Comparison of ENCODE assay signal across 8 cellular contexts in the genomic region with DNA sequence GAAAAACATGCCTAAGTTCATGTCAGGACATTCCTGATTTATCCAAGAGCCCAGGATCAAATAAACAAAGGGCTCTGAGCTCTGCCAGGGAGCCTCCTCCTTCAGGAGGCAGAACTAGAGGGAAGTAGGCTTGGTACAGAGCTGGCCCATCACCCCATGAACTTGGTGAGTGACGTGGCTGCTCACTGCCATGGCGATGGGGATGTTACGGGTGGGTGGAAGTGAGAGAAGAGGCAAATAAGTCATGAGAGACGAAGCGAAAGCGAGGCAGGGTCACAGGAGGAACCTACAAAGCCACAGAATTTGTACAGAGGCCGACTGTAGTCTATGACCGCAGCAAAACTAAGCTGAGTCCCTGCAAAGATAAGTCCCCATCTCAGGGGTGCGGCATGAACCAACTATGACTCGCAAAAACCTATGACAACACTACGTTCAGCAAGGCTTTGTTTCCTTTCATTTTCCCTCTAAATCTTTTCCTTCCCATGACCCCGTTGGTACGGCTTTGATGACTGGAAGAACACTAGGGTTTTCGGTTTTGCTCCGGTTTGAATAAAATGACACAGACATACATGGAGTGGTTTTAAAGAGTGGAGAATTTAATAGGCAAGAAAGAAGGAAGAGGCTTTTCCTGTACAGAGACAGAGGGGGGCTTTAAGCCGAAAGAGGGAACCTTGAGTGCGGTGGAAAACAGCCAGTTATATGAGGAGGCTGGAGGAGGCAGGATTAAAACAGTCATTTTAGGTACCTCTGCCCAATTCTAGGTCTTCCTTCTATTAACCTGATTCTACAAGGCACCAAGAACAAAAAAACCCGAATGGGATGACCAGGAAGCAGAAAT.
DNase-seq lines count a peak whose midpoint lies in the region; ATAC-seq, FAIRE-seq and TF ChIP-seq lines count a peak whose summit lies in the region.

No MANE protein-coding gene starts in this region.

- TSS peak; percentile 78 for BruUV-seq in HepG2 (replicated peaks; lab: Mats Ljungman, UMichigan)

- no peak for TF ChIP-seq CTCF in HepG2 (CRISPR knock-in tag; IDR thresholded peaks at IDR 0.05)

- ATAC-seq in HG03045 (IDR thresholded peaks at IDR 0.05; ENCODE audit: unreplicated experiment) (peak; percentile 64), HepG2 (peak; percentile 6; the same call in 2 of the 3 replicates)

- peak overlapping the region; percentile 100 for H3K27ac ChIP-seq in angular gyrus (ENCODE audit: low read depth, low read length)
- peak overlapping the region; percentile 94 for H3K27ac ChIP-seq in HepG2 (ENCODE audit: extremely low read length, insufficient read depth, low read length)

- intact Hi-C loops in HepG2 (cut with micrococcal nuclease; ENCODE audit: unreplicated experiment), result no loop called here

- CTCF ChIA-PET in HepG2 (lab: Yijun Ruan, JAX; ENCODE audit: low intra/inter-chr PET ratio, low total read pairs), result no interaction called here

- peak; percentile 10 for DNase-seq in HepG2 (ENCODE audit: low spot score)
- peak; percentile 71 for DNase-seq in stimulated activated CD8-positive, alpha-beta memory T cell treated with anti-CD3 and anti-CD28 coated beads, Interleukin-12 subunit alpha, Interleukin-12 subunit beta, amount 100 ng/mL, for 4 hours (ENCODE audit: low read depth)
- no peak for DNase-seq in NCI-H2171 treated with DMSO at 0.1 percent for 48 hours (lab: John Stamatoyannopoulos, UW)
- no peak for DNase-seq in amniotic stem cell (lab: John Stamatoyannopoulos, UW)

- peak overlapping the region; percentile 91 for H3K4me2 ChIP-seq in HepG2 (ENCODE audit: low read depth, low read length)

- H3K4me1 ChIP-seq in HepG2 (ENCODE audit: insufficient read depth, low read length), result peaks cover 65% of the 10 kb centered on the region

- peak overlapping the region; percentile 80 for H3K9ac ChIP-seq in HepG2 (ENCODE audit: insufficient read depth, low read depth, low read length)

- peak overlapping the region; percentile 58 to 77 (median 73) for H3K4me3 ChIP-seq in HepG2 (replicated peaks in 1 of 3; ENCODE audit: insufficient read depth in 1 of 3, low read depth in 2 of 3, low read length in 3 of 3)

- peaks cover 0 to 3% of the 10 kb centered on the region in 2 experiments; a peak in 3 of 5 replicates for H3K36me3 ChIP-seq in HepG2 (replicated peaks in 1 of 2; ENCODE audit: control insufficient read depth in 1 of 2, insufficient read depth in 2 of 2, low read length in 2 of 2)

- POLR2A ChIA-PET in HepG2 (lab: Yijun Ruan, JAX), result interaction anchor here (0.7 to 2.8 kb wide), 8 partner anchors 10 to 138 kb away, joined by 3 to 14 read pairs (median 7); no protein-coding TSS in a partner anchor

- no peaks in the 10 kb centered on the region for H4K20me1 ChIP-seq in HepG2 (ENCODE audit: insufficient read depth, low read length)

- peaks cover 80% of the 10 kb centered on the region for H3K4me1 Mint-ChIP-seq in T-helper 1 cell treated with Interleukin-12 subunit alpha and Interleukin-12 subunit beta and Interleukin-4 antibody, amounts not matched to agents 30 μg/mL and 1 μg/mL, for 36 hours (ENCODE audit: low read depth)

- no peaks in the 10 kb centered on the region for H3K9me3 ChIP-seq in HepG2 (ENCODE audit: low read length)

- in situ Hi-C loops in HepG2 (cut with HindIII; ENCODE audit: extremely low pct_ligation_motif_present, low pct_unique_long_range_greater_than_20kb), result loop anchor here (5.0 kb wide), 2 partner anchors 41 to 141 kb away; no protein-coding TSS in a partner anchor

- TF ChIP-seq POLR2A in GM18526 (IDR thresholded peaks at IDR 0.05; ENCODE audit: extremely low read depth, insufficient read length) (peak; percentile 50), HepG2 (IDR thresholded peaks at IDR 0.05; ENCODE audit: insufficient read depth in 1 of 2, low read depth in 2 of 2, low read length in 2 of 2) (no peak)

- H3K36me3 Mint-ChIP-seq in T-helper 1 cell treated with Interleukin-12 subunit alpha and Interleukin-12 subunit beta and Interleukin-4 antibody, amounts not matched to agents 30 μg/mL and 1 μg/mL, for 36 hours (ENCODE audit: low read depth), result peaks cover 19% of the 10 kb centered on the region

- 5% methylated on average over 18 of the region's 18 CpGs for WGBS in HepG2 (ENCODE audit: low lambda C conversion rate)

- no peak for TF ChIP-seq EP300 in HepG2 (IDR thresholded peaks at IDR 0.05; ENCODE audit: low read depth in 2 of 2, low read length in 2 of 2)
- no peak for TF ChIP-seq EP300 in HepG2 (CRISPR knock-in tag; IDR thresholded peaks at IDR 0.05; ENCODE audit: borderline replicate concordance)

- H3K27me3 Mint-ChIP-seq in T-helper 1 cell treated with Interleukin-12 subunit alpha and Interleukin-12 subunit beta and Interleukin-4 antibody, amounts not matched to agents 30 μg/mL and 1 μg/mL, for 36 hours (ENCODE audit: low read depth), result peaks cover 4% of the 10 kb centered on the region

- H3K4me3 Mint-ChIP-seq in T-helper 1 cell treated with Interleukin-12 subunit alpha and Interleukin-12 subunit beta and Interleukin-4 antibody, amounts not matched to agents 30 μg/mL and 1 μg/mL, for 36 hours, result peak overlapping the region; percentile 88

- H3K27ac Mint-ChIP-seq in T-helper 1 cell treated with Interleukin-12 subunit alpha and Interleukin-12 subunit beta and Interleukin-4 antibody, amounts not matched to agents 30 μg/mL and 1 μg/mL, for 36 hours, result peak overlapping the region; percentile 99

- TF ChIP-seq RAD21 in HepG2 (CRISPR knock-in tag; IDR thresholded peaks at IDR 0.05), result no peak

- peaks cover 36% of the 10 kb centered on the region for H3K79me2 ChIP-seq in HepG2 (ENCODE audit: insufficient read depth, low read length)

- no peaks in the 10 kb centered on the region for H3K9me3 Mint-ChIP-seq in T-helper 1 cell treated with Interleukin-12 subunit alpha and Interleukin-12 subunit beta and Interleukin-4 antibody, amounts not matched to agents 30 μg/mL and 1 μg/mL, for 36 hours

- H2AFZ ChIP-seq in HepG2 (ENCODE audit: low read length), result peak overlapping the region; percentile 66

- FAIRE-seq in HepG2 (lab: Jason Lieb, UNC), result peak; percentile 68

- no peaks in the 10 kb centered on the region; a peak in 2 of 5 replicates for H3K27me3 ChIP-seq in HepG2 (ENCODE audit: control insufficient read depth in 1 of 2, insufficient read depth in 2 of 2, low read length in 2 of 2)

TF ChIP-seq in HepG2, 621 proteins besides CTCF, POLR2A, EP300 and RAD21 (continues in another document):
- no peak for TF ChIP-seq ZUFSP (CRISPR knock-in tag; IDR thresholded peaks at IDR 0.05; ENCODE audit: borderline replicate concordance)
- no peak for TF ChIP-seq KMT2A (CRISPR knock-in tag; IDR thresholded peaks at IDR 0.05)
- TF ChIP-seq KAT2B (IDR thresholded peaks at IDR 0.05; ENCODE audit: borderline replicate concordance, low read depth, low read length), result no peak
- TF ChIP-seq ZNF777 (CRISPR knock-in tag; IDR thresholded peaks at IDR 0.05), result no peak
- TF ChIP-seq SNAPC5 (CRISPR knock-in tag; IDR thresholded peaks at IDR 0.05; ENCODE audit: borderline replicate concordance), result no peak
- TF ChIP-seq ZNF296 (CRISPR knock-in tag; conservative IDR thresholded peaks at IDR 0.05), result no peak
- no peak for TF ChIP-seq YEATS4 (CRISPR knock-in tag; IDR thresholded peaks at IDR 0.05; ENCODE audit: borderline replicate concordance)
- TF ChIP-seq ATF2 (CRISPR knock-in tag; IDR thresholded peaks at IDR 0.05), result no peak
- TF ChIP-seq TBP (CRISPR knock-in tag; IDR thresholded peaks at IDR 0.05), result no peak
- no peak for TF ChIP-seq TMF1 (CRISPR knock-in tag; IDR thresholded peaks at IDR 0.05; ENCODE audit: low read depth)
- TF ChIP-seq ZNF629 (CRISPR knock-in tag; conservative IDR thresholded peaks at IDR 0.05), result no peak
- 0 out of 2 replicates have a peak, but pooled peaks have one; percentile 35 for TF ChIP-seq ZNF772 (CRISPR knock-in tag; IDR thresholded peaks at IDR 0.05)
- TF ChIP-seq MAF1 (CRISPR knock-in tag; IDR thresholded peaks at IDR 0.05; ENCODE audit: borderline replicate concordance), result no peak
- no peak for TF ChIP-seq ZNF564 (CRISPR knock-in tag; IDR thresholded peaks at IDR 0.05)
- TF ChIP-seq GABPB1 (CRISPR knock-in tag; IDR thresholded peaks at IDR 0.05), result no peak
- 0 out of 2 replicates have a peak, but pooled peaks have one; percentile 14 for TF ChIP-seq RBFOX2 (IDR thresholded peaks at IDR 0.05; ENCODE audit: low read depth, low read length)
- TF ChIP-seq IRF2 (CRISPR knock-in tag; IDR thresholded peaks at IDR 0.05), result no peak
- 0 out of 2 replicates have a peak, but pooled peaks have one; percentile 26 for TF ChIP-seq ZNF546 (CRISPR knock-in tag; conservative IDR thresholded peaks at IDR 0.05)
- 0 out of 2 replicates have a peak, but pooled peaks have one; percentile 19 for TF ChIP-seq ZFX (CRISPR knock-in tag; IDR thresholded peaks at IDR 0.05; ENCODE audit: low read depth)
- TF ChIP-seq NFIC (IDR thresholded peaks at IDR 0.05; ENCODE audit: low read length), result no peak
- TF ChIP-seq ZNF251 (CRISPR knock-in tag; IDR thresholded peaks at IDR 0.05), result no peak

Comparison
In these comparisons a context has a peak if more than half of its experiments do, and no peak if none do; other contexts are left out.
1. DNase-seq: peak in HepG2 (single experiment) and stimulated activated CD8-positive, alpha-beta memory T cell treated with anti-CD3 and anti-CD28 coated beads, Interleukin-12 subunit alpha, Interleukin-12 subunit beta, amount 100 ng/mL, for 4 hours (single experiment); none in NCI-H2171 treated with DMSO at 0.1 percent for 48 hours (single experiment) and amniotic stem cell (single experiment).